ENCODE assay signal across 8 cellular contexts in the genomic region with DNA sequence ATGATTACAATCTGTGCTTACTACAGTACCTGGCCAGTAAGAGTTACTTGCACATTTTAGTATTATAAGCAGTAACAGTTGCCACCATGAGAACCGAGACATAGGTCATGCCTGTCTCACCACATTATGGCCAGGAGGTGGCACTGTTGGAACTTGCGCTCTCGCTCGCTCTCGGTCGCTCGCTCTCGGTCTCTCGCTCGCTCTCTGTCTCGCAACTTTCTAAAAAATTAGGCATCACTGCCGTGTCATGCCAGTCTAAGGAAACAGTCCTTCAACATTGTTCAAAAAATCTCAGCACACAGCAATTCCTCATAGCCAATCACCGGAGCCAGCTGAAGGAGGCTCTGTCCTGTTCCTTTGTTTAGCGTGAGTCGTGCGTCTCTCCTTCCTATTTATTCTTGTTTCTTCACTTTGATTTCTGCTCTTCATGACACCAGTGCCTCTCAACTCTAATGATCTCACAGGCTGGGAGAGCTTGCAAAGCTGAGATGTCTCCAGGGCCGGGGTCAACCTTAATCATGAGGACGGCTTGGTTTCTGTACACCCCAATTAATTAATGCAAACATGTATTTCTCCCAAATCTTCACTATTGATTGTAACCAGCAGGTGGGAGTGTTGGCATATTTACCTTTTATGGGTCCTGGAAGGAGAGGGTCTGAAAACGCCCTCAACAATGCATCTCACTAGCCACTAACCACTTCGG. TPM values are rescaled to one million over a fixed set of nuclear protein-coding genes. Genes with fewer than 3 reads are reported as not detected.
DNase-seq lines count a peak whose midpoint lies in the region; ATAC-seq, FAIRE-seq and TF ChIP-seq lines count a peak whose summit lies in the region.

No MANE protein-coding gene starts in this region.

- H3K4me3 ChIP-seq in iPS-11a (ENCODE audit: low read depth, low read length), result peak overlapping the region; percentile 60
- peak overlapping the region; percentile 41 to 62 (median 53) for H3K4me3 ChIP-seq in sigmoid colon

- no peaks in the 10 kb centered on the region for H3K9me3 ChIP-seq in sigmoid colon

- TF ChIP-seq EP300 in sigmoid colon (IDR thresholded peaks at IDR 0.05), result no peak

- peak; percentile 70 to 87 (median 82) for TF ChIP-seq CTCF in sigmoid colon (IDR thresholded peaks at IDR 0.05)

- DNase-seq in A172 (ENCODE audit: low spot score) (peak; percentile 64), NCI-H2029 treated with DMSO at 0.1 percent for 48 hours (lab: John Stamatoyannopoulos, UW) (peak; percentile 82), brain pericyte (ENCODE audit: low read depth, low spot score) (peak; percentile 65), sigmoid colon (peak; percentile 90)

- no peaks in the 10 kb centered on the region for H3K27me3 ChIP-seq in sigmoid colon

- intact Hi-C loops in sigmoid colon (cut with DNase I), result loop anchor here (1.0 to 5.0 kb wide), 6 partner anchors 88 to 482 kb away; a partner anchor contains a TSS

- peak overlapping the region; percentile 77 to 86 (median 80) for H3K27ac ChIP-seq in sigmoid colon

- TF ChIP-seq POLR2A in GM18505 (IDR thresholded peaks at IDR 0.05; ENCODE audit: borderline replicate concordance, extremely low read depth, insufficient read depth, insufficient read length) (no peak), sigmoid colon (IDR thresholded peaks at IDR 0.05) (no peak)

- 1% methylated on average over 20 of the region's 20 CpGs for WGBS in sigmoid colon, 2 donors

- peak; percentile 28 for FAIRE-seq in TTC549 (lab: Jason Lieb, UNC)

- ATAC-seq in GM18505 (IDR thresholded peaks at IDR 0.05; ENCODE audit: unreplicated experiment) (peak; percentile 88), HG02981 (IDR thresholded peaks at IDR 0.05; ENCODE audit: unreplicated experiment) (peak; percentile 86)

- no peaks in the 10 kb centered on the region for H3K36me3 ChIP-seq in sigmoid colon

- H3K4me1 ChIP-seq in sigmoid colon, result peaks cover 0 to 19% (median 14%) of the 10 kb centered on the region in 4 donors

RNA-seq across cellular contexts. Expression of a gene that starts 6.3 kb away (rescaled TPM):
- not detected in 2 replicates for total RNA-seq in A172 (2014; rRNA removed; shearing (Covaris generic))
- 10 to 100 TPM in 1 of 4 donors, 1 to 10 TPM in 3; 3.5 to 11.9 (median 6.7) TPM for total RNA-seq in sigmoid colon
- 1 to 10 TPM in 1 of 3 donors, under 1 TPM in 1, not detected in 1; under 0.01 to 3.3 TPM for polyA plus RNA-seq in sigmoid colon

RNA-seq across cellular contexts. Expression of a gene that starts 13.8 kb away (rescaled TPM):
- 0.67 and 1.0 TPM in 2 replicates for total RNA-seq in A172 (2014; rRNA removed; shearing (Covaris generic))
- 1 to 10 TPM; 2.1 to 8.9 (median 3.2) TPM for total RNA-seq in sigmoid colon
- polyA plus RNA-seq in sigmoid colon, result 1 to 10 TPM in 1 of 3 donors, under 1 TPM in 2; 0.46 to 6.1 (median 0.60) TPM

Comparison
In these comparisons a context has a peak if more than half of its experiments do, and no peak if none do; other contexts are left out.
1. Peak in every context shown above with its lines: DNase-seq, ATAC-seq, H3K4me3 ChIP-seq and H3K27ac ChIP-seq.